7 cellular contexts compared by ENCODE assay signal in genomic region chr7:143362126-143362961, GRCh38. TPM values are rescaled to one million over a fixed set of nuclear protein-coding genes. Genes with fewer than 3 reads are reported as not detected.
A peak's percentile ranks its signal among the peaks of the same experiment; 100 is the strongest.
DNase-seq lines count a peak whose midpoint lies in the region; ATAC-seq and TF ChIP-seq lines count a peak whose summit lies in the region.

Gene FAM131B (minus strand): TSS chr7:143362713. CDS start chr7:143362603, 110 bp downstream.

- H3K4me1 Mint-ChIP-seq in progenitor cell of endocrine pancreas (ENCODE audit: low read depth) = peaks cover 3% of the 10 kb centered on the region

- no peak within 1 kb of the TSS for H4K8ac ChIP-seq in IMR-90 (ENCODE audit: low read depth in 2 of 2, low read length in 2 of 2)

- peaks cover 82% of the 10 kb centered on the region for H3K27me3 Mint-ChIP-seq in progenitor cell of endocrine pancreas

- H3K18ac ChIP-seq in IMR-90 (ENCODE audit: low read depth, low read length) = no peak within 1 kb of the TSS

- in situ Hi-C loops in GM13976 (cut with MboI; ENCODE audit: low sequenced_read_pairs, unreplicated experiment) (no loop called here), IMR-90 (cut with MboI; ENCODE audit: low sequenced_read_pairs) (no loop called here)

- H2AFZ ChIP-seq in IMR-90 (replicated peaks; ENCODE audit: low read length, poor library complexity) = peak within 1 kb of the TSS; percentile 88

- CTCF ChIA-PET in IMR-90 (lab: Yijun Ruan, JAX) = interaction anchor here (0.6 kb wide), 1 partner anchor 18 kb away, joined by 5 read pairs; no protein-coding TSS in a partner anchor

- H3K9me3 Mint-ChIP-seq in progenitor cell of endocrine pancreas (ENCODE audit: low read depth) = no peaks in the 10 kb centered on the region

- H4K20me1 ChIP-seq in IMR-90 (ENCODE audit: insufficient read depth, low read length) = no peaks in the 10 kb centered on the region

- no peak within 1 kb of the TSS for H2BK120ac ChIP-seq in IMR-90 (ENCODE audit: low read depth, low read length)

- peak within 1 kb of the TSS; percentile 84 for H3K4me3 ChIP-seq in IMR-90 (ENCODE audit: insufficient read depth, low read depth, low read length)

- no peak within 1 kb of the TSS for H2BK20ac ChIP-seq in IMR-90 (ENCODE audit: low read depth, low read length)

- peak within 1 kb of the TSS; percentile 90 for H3K4me2 ChIP-seq in IMR-90 (ENCODE audit: low read depth, low read length)

- H3K27ac ChIP-seq in IMR-90 (ENCODE audit: insufficient read depth, low read length) = no peak within 1 kb of the TSS; the same call in 1 of the 2 replicates

- peak within 1 kb of the TSS; percentile 68 for H3K4me3 Mint-ChIP-seq in progenitor cell of endocrine pancreas (ENCODE audit: low read depth)

- intact Hi-C loops in IMR-90 (cut with micrococcal nuclease) = no loop called here
- intact Hi-C loops in left cardiac atrium (cut with DNase I) = loop anchor here in 1 of 2 donors (5.0 kb wide), 1 partner anchor 50 kb away; no protein-coding TSS in a partner anchor

- H4K91ac ChIP-seq in IMR-90 (ENCODE audit: insufficient read depth, low read depth, low read length) = no peak within 1 kb of the TSS; the same call in 1 of the 2 replicates

- no peak within 1 kb of the TSS for H3K14ac ChIP-seq in IMR-90 (replicated peaks; ENCODE audit: low read depth, low read length)

- H3K36me3 ChIP-seq in IMR-90 (ENCODE audit: control insufficient read depth, insufficient read depth, low read length) = peaks cover 2% of the 10 kb centered on the region; the same call in 1 of the 2 replicates

- H3K9ac ChIP-seq in IMR-90 (ENCODE audit: low read depth, low read length) = peak within 1 kb of the TSS; percentile 58

- no peaks in the 10 kb centered on the region for H3K36me3 Mint-ChIP-seq in progenitor cell of endocrine pancreas (ENCODE audit: insufficient read depth)

- TF ChIP-seq POLR2A in IMR-90 (IDR thresholded peaks at IDR 0.05; ENCODE audit: low read depth, low read length) = no peak

- no peaks in the 10 kb centered on the region for H3K4me1 ChIP-seq in IMR-90 (ENCODE audit: control insufficient read depth, insufficient read depth, low read length)

- H3K9me3 ChIP-seq in IMR-90 (ENCODE audit: control insufficient read depth, insufficient read depth, low read length) = no peaks in the 10 kb centered on the region

- DNase-seq in GM13976 (ENCODE audit: low spot score) = peak; percentile 65
- no peak for DNase-seq in IMR-90
- DNase-seq in activated naive CD4-positive, alpha-beta T cell treated with Interleukin-2 at 50 U/mL for 16 hours = peak; percentile 35
- DNase-seq in left cardiac atrium = no peak
- no peak for DNase-seq in progenitor cell of endocrine pancreas (ENCODE audit: low spot score, unreplicated experiment)
- no peak for DNase-seq in NCI-H1694 (lab: John Stamatoyannopoulos, UW)
- no peak for DNase-seq in NCI-H1092 (lab: John Stamatoyannopoulos, UW)

- H3K23ac ChIP-seq in IMR-90 (ENCODE audit: low read depth, low read length) = peak within 1 kb of the TSS; percentile 71; the same call in 1 of the 2 replicates

- POLR2A ChIA-PET in IMR-90 (lab: Charles Lee; ENCODE audit: unreplicated experiment) = no interaction called here

- H3K9me1 ChIP-seq in IMR-90 (ENCODE audit: insufficient read depth, low read length) = no peaks in the 10 kb centered on the region

- no peaks in the 10 kb centered on the region for H3K79me1 ChIP-seq in IMR-90 (ENCODE audit: low read depth in 1 of 2, low read length in 2 of 2)

- TF ChIP-seq CTCF in GM13976 (IDR thresholded peaks at IDR 0.05; ENCODE audit: borderline replicate concordance, control extremely low read depth, extremely low read depth, insufficient read depth, missing control alignments) (no peak), IMR-90 (conservative IDR thresholded peaks at IDR 0.05; ENCODE audit: low read depth, low read length) (no peak), progenitor cell of endocrine pancreas (IDR thresholded peaks at IDR 0.05; ENCODE audit: unreplicated experiment) (no peak)

- no TSS peak for BruUV-seq in IMR-90 (replicated peaks; lab: Mats Ljungman, UMichigan)

- WGBS in IMR-90 (ENCODE audit: extremely low coverage in 2 of 2, insufficient read length in 1 of 2), 2 experiments = 0% methylated on average over 17 of the region's 109 CpGs; no CpG with 5 or more reads in 1 of the 2 experiments

- H3K27ac Mint-ChIP-seq in progenitor cell of endocrine pancreas = no peak within 1 kb of the TSS

- H2AK5ac ChIP-seq in IMR-90 (ENCODE audit: low read depth, low read length) = no peak within 1 kb of the TSS

- no peak within 1 kb of the TSS for H4K5ac ChIP-seq in IMR-90 (ENCODE audit: low read depth, low read length)

- no peak within 1 kb of the TSS for H3K4ac ChIP-seq in IMR-90 (ENCODE audit: low read depth, low read length)

- H3K56ac ChIP-seq in IMR-90 (ENCODE audit: extremely low read depth, insufficient read depth, low read length) = no peak within 1 kb of the TSS

- H2BK15ac ChIP-seq in IMR-90 (ENCODE audit: low read depth, low read length) = no peak within 1 kb of the TSS

- no peak within 1 kb of the TSS for H2BK5ac ChIP-seq in IMR-90 (ENCODE audit: low read depth, low read length, poor library complexity, severe bottlenecking)

- H3K27me3 ChIP-seq in IMR-90 (ENCODE audit: control insufficient read depth, insufficient read depth, low read length) = peaks cover 40% of the 10 kb centered on the region

- dilution Hi-C loops in IMR-90 (cut with HindIII; ENCODE audit: low sequenced_read_pairs, unreplicated experiment) = no loop called here

- ATAC-seq in IMR-90 (ENCODE audit: low read depth) = peak; percentile 76
- peak; percentile 52 to 63 for ATAC-seq in left cardiac atrium

- H2AK9ac ChIP-seq in IMR-90 (replicated peaks; ENCODE audit: low read depth, low read length, poor library complexity) = peak within 1 kb of the TSS; percentile 68

- TF ChIP-seq RAD21 in IMR-90 (IDR thresholded peaks at IDR 0.05; ENCODE audit: low read length) = no peak

TF ChIP-seq in IMR-90, 13 proteins besides CTCF, POLR2A, EP300 and RAD21:
- no peak for TF ChIP-seq CEBPB (IDR thresholded peaks at IDR 0.05; ENCODE audit: low read depth, low read length)
TF ChIP-seq in IMR-90: peak in this region for 0.

RNA-seq across cellular contexts. Expression of gene FAM131B, which starts in this region (rescaled TPM):
- total RNA-seq in IMR-90 (2012; rRNA removed) (2.5 and 3.4 TPM in 2 replicates), left cardiac atrium (under 1 TPM; 0.29 to 0.97 TPM), progenitor cell of endocrine pancreas (2.3 and 3.7 TPM in 2 replicates)
- polyA plus RNA-seq in IMR-90 (2012; rRNA removed) = 3.7 and 4.3 TPM in 2 replicates
- 2.4 and 3.9 TPM in 2 replicates for polyA plus RNA-seq in IMR-90 (2012; cell fraction: cytosol; rRNA removed)
- 4.2 and 4.6 TPM in 2 replicates for polyA plus RNA-seq in IMR-90 (2012; cell fraction: nucleus; rRNA removed; ENCODE audit: low replicate concordance)

Comparison
In these comparisons a context has a peak if more than half of its experiments do, and no peak if none do; other contexts are left out.
1. Peak in ATAC-seq in left cardiac atrium; RNA of the gene not detected or under 1 TPM.
2. DNase-seq: peak in GM13976 (single experiment) and activated naive CD4-positive, alpha-beta T cell treated with Interleukin-2 at 50 U/mL for 16 hours (single experiment); none in IMR-90 (single experiment), left cardiac atrium (single experiment), progenitor cell of endocrine pancreas (single experiment), NCI-H1694 (single experiment) and NCI-H1092 (single experiment).